ENCODE assay signal across 38 cellular contexts in the genomic region with DNA sequence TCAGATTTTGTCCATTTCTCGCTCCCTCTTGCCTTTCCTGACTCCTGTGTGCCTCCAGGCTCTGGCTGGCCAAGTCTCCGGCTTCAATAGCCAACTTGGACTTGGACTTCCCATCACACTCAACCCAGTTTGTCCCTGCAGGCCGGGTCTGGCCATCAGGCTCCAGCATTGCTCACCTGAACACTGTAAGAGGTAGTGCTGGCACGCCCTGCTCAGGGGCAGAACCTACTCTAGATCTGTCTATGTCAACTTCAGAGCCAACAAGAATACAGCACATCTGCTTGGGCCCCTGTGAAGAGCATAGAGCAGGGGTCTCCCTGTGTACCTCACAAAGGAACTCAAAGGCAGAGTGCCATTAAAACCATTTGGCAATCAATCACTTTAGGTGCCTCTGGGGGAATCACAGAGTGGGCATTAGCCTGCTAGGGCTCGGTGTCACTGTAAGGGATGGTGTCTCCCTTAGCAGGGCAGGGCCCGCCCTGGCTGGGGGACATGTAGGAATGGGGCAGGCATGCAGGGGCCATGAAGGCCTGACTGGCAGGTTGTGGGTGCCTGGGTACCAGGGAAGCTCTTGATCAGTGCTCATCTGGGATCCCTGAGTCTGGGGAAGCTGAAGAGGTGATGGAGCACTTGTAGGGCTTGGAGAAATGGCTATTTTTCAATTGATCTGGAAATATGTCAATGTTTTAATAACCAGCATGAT.
"Had no signal": no experiment of that assay in that cellular context is flagged by ENCODE, and none has a peak within 500 bp of the region (broad histone marks: within the 10 kb centered on the region; RNA-seq: fewer than 3 reads in every experiment).

No MANE protein-coding gene starts in this region.

- H3K36me3 ChIP-seq: adrenal gland, ascending aorta, brain microvascular endothelial cell, breast epithelium, cardiac muscle cell had no signal

- H3K27me3 Mint-ChIP-seq: brain had no signal

- H3K9me3 ChIP-seq: adrenal gland, ascending aorta, body of pancreas, breast epithelium had no signal

- H3K4me3 ChIP-seq: adrenal gland, ascending aorta, body of pancreas, breast epithelium, cardiac muscle cell had no signal

- H3K4me1 ChIP-seq: adrenal gland, ascending aorta, breast epithelium had no signal

- H3K27ac Mint-ChIP-seq: activated naive CD4-positive, alpha-beta T cell treated with anti-CD3 and anti-CD28 coated beads for 36 hours; activated naive CD4-positive, alpha-beta T cell treated with anti-CD3 and anti-CD28 coated beads, Interleukin-2, amount 10 ng/mL, durations not matched to agents 7 days and 5 days; activated naive CD4-positive, alpha-beta T cell treated with anti-CD3 and anti-CD28 coated beads, Interleukin-2, amount 50 U/mL, for 24 hours; activated naive CD4-positive, alpha-beta T cell treated with anti-CD3 and anti-CD28 coated beads, Interleukin-2, amount 50 U/mL, for 72 hours; activated naive CD8-positive, alpha-beta T cell; activated naive CD8-positive, alpha-beta T cell treated with anti-CD3 and anti-CD28 coated beads for 36 hours; activated naive CD8-positive, alpha-beta T cell treated with anti-CD3 and anti-CD28 coated beads, Interleukin-2, amount 10 ng/mL, durations not matched to agents 7 days and 5 days; activated naive CD8-positive, alpha-beta T cell treated with anti-CD3 and anti-CD28 coated beads, Interleukin-2, amount 50 U/mL, for 24 hours; activated T-cell treated with anti-CD3 and anti-CD28 coated beads, Interleukin-2, amount 50 U/mL, for 24 hours; activated T-cell treated with anti-CD3 and anti-CD28 coated beads, Interleukin-2, amount 50 U/mL, for 72 hours; activated T-helper 1 cell treated with anti-CD3 and anti-CD28 coated beads, Interleukin-12 subunit alpha, Interleukin-12 subunit beta, Interleukin-2, Interleukin-4 antibody, amounts not matched to agents 30 ng/mL and 10 ng/mL and 1 ng/mL, durations not matched to agents 14 hours and 24 hours and 36 hours; activated T-helper 17 cell treated with anti-CD3 and anti-CD28 coated beads, Interleukin-2, amount 50 U/mL, for 72 hours; activated T-helper 2 cell treated with anti-CD3 and anti-CD28 coated beads, Interferon-gamma antibody, Interleukin-2, Interleukin-4, amounts not matched to agents 10 μg/mL and 5 μg/mL and 100 μg/mL, durations not matched to agents 14 hours and 24 hours and 36 hours; brain had no signal

- H3K36me3 Mint-ChIP-seq: activated naive CD4-positive, alpha-beta T cell treated with anti-CD3 and anti-CD28 coated beads, Interleukin-2, amount 10 ng/mL, durations not matched to agents 7 days and 5 days; activated naive CD4-positive, alpha-beta T cell treated with anti-CD3 and anti-CD28 coated beads, Interleukin-2, amount 50 U/mL, for 24 hours; activated naive CD4-positive, alpha-beta T cell treated with anti-CD3 and anti-CD28 coated beads, Interleukin-2, amount 50 U/mL, for 72 hours; activated naive CD8-positive, alpha-beta T cell; activated naive CD8-positive, alpha-beta T cell treated with anti-CD3 and anti-CD28 coated beads for 36 hours; activated naive CD8-positive, alpha-beta T cell treated with anti-CD3 and anti-CD28 coated beads, Interleukin-2, amount 10 ng/mL, durations not matched to agents 7 days and 5 days had no signal

- H3K4me3 Mint-ChIP-seq: activated naive CD4-positive, alpha-beta T cell treated with anti-CD3 and anti-CD28 coated beads for 36 hours; activated naive CD4-positive, alpha-beta T cell treated with anti-CD3 and anti-CD28 coated beads, Interleukin-2, amount 10 ng/mL, durations not matched to agents 7 days and 5 days; activated naive CD4-positive, alpha-beta T cell treated with anti-CD3 and anti-CD28 coated beads, Interleukin-2, amount 50 U/mL, for 24 hours; activated naive CD8-positive, alpha-beta T cell; activated naive CD8-positive, alpha-beta T cell treated with anti-CD3 and anti-CD28 coated beads for 36 hours; activated naive CD8-positive, alpha-beta T cell treated with anti-CD3 and anti-CD28 coated beads, Interleukin-2, amount 10 ng/mL, durations not matched to agents 7 days and 5 days; activated naive CD8-positive, alpha-beta T cell treated with anti-CD3 and anti-CD28 coated beads, Interleukin-2, amount 50 U/mL, for 24 hours; activated T-cell treated with anti-CD3 and anti-CD28 coated beads, Interleukin-2, amount 50 U/mL, for 24 hours; activated T-cell treated with anti-CD3 and anti-CD28 coated beads, Interleukin-2, amount 50 U/mL, for 4 hours; activated T-cell treated with anti-CD3 and anti-CD28 coated beads, Interleukin-2, amount 50 U/mL, for 72 hours; activated T-helper 1 cell treated with anti-CD3 and anti-CD28 coated beads, Interleukin-12 subunit alpha, Interleukin-12 subunit beta, Interleukin-2, Interleukin-4 antibody, amounts not matched to agents 30 ng/mL and 10 ng/mL and 1 ng/mL, durations not matched to agents 14 hours and 24 hours and 36 hours; activated T-helper 17 cell treated with anti-CD3 and anti-CD28 coated beads, Interleukin-2, amount 50 U/mL, for 72 hours; brain; central memory CD8-positive, alpha-beta T cell had no signal

- H3K27me3 ChIP-seq: adrenal gland, ascending aorta, body of pancreas, brain microvascular endothelial cell, breast epithelium, cardiac muscle cell had no signal

- ATAC-seq: activated naive CD4-positive, alpha-beta T cell treated with anti-CD3 and anti-CD28 coated beads, Interleukin-2, amount 50 U/mL, for 72 hours; activated naive CD8-positive, alpha-beta T cell treated with anti-CD3 and anti-CD28 coated beads, Interleukin-2, amount 50 U/mL, for 24 hours; activated T-cell treated with anti-CD3 and anti-CD28 coated beads, Interleukin-2, amount 50 U/mL, for 4 hours; activated T-cell treated with anti-CD3 and anti-CD28 coated beads, Interleukin-2, amount 50 U/mL, for 72 hours; activated T-helper 17 cell treated with anti-CD3 and anti-CD28 coated beads, Interleukin-2, amount 50 U/mL, for 72 hours; body of pancreas had no signal

- H3K4me1 Mint-ChIP-seq: activated naive CD4-positive, alpha-beta T cell treated with anti-CD3 and anti-CD28 coated beads, Interleukin-2, amount 10 ng/mL, durations not matched to agents 7 days and 5 days; activated naive CD4-positive, alpha-beta T cell treated with anti-CD3 and anti-CD28 coated beads, Interleukin-2, amount 50 U/mL, for 24 hours; activated naive CD8-positive, alpha-beta T cell treated with anti-CD3 and anti-CD28 coated beads for 36 hours; activated naive CD8-positive, alpha-beta T cell treated with anti-CD3 and anti-CD28 coated beads, Interleukin-2, amount 10 ng/mL, durations not matched to agents 7 days and 5 days; activated naive CD8-positive, alpha-beta T cell treated with anti-CD3 and anti-CD28 coated beads, Interleukin-2, amount 50 U/mL, for 24 hours; activated T-helper 17 cell treated with anti-CD3 and anti-CD28 coated beads, Interleukin-2, amount 50 U/mL, for 72 hours; central memory CD8-positive, alpha-beta T cell had no signal

- H3K9me3 Mint-ChIP-seq: activated naive CD4-positive, alpha-beta T cell treated with anti-CD3 and anti-CD28 coated beads for 36 hours; activated naive CD4-positive, alpha-beta T cell treated with anti-CD3 and anti-CD28 coated beads, Interleukin-2, amount 10 ng/mL, durations not matched to agents 7 days and 5 days; activated naive CD4-positive, alpha-beta T cell treated with anti-CD3 and anti-CD28 coated beads, Interleukin-2, amount 50 U/mL, for 24 hours; activated naive CD4-positive, alpha-beta T cell treated with anti-CD3 and anti-CD28 coated beads, Interleukin-2, amount 50 U/mL, for 72 hours; activated naive CD8-positive, alpha-beta T cell treated with anti-CD3 and anti-CD28 coated beads for 36 hours; activated naive CD8-positive, alpha-beta T cell treated with anti-CD3 and anti-CD28 coated beads, Interleukin-2, amount 10 ng/mL, durations not matched to agents 7 days and 5 days; activated naive CD8-positive, alpha-beta T cell treated with anti-CD3 and anti-CD28 coated beads, Interleukin-2, amount 50 U/mL, for 24 hours; activated T-cell treated with anti-CD3 and anti-CD28 coated beads, Interleukin-2, amount 50 U/mL, for 24 hours; activated T-cell treated with anti-CD3 and anti-CD28 coated beads, Interleukin-2, amount 50 U/mL, for 4 hours; activated T-cell treated with anti-CD3 and anti-CD28 coated beads, Interleukin-2, amount 50 U/mL, for 72 hours; activated T-helper 1 cell treated with anti-CD3 and anti-CD28 coated beads, Interleukin-12 subunit alpha, Interleukin-12 subunit beta, Interleukin-2, Interleukin-4 antibody, amounts not matched to agents 30 ng/mL and 10 ng/mL and 1 ng/mL, durations not matched to agents 14 hours and 24 hours and 36 hours; activated T-helper 17 cell treated with anti-CD3 and anti-CD28 coated beads, Interleukin-2, amount 50 U/mL, for 72 hours; activated T-helper 2 cell treated with anti-CD3 and anti-CD28 coated beads, Interferon-gamma antibody, Interleukin-2, Interleukin-4, amounts not matched to agents 10 μg/mL and 5 μg/mL and 100 μg/mL, durations not matched to agents 14 hours and 24 hours and 36 hours; central memory CD8-positive, alpha-beta T cell had no signal

- DNase-seq: activated effector memory CD4-positive, alpha-beta T cell treated with anti-CD3 and anti-CD28 coated beads, Interleukin-2, amount 50 U/mL, for 16 hours; activated effector memory CD4-positive, alpha-beta T cell treated with Interleukin-2 at 50 U/mL for 16 hours; activated gamma-delta T cell; activated gamma-delta T cell treated with Interleukin-2 at 50 U/mL for 16 hours; activated naive CD4-positive, alpha-beta T cell; activated naive CD4-positive, alpha-beta T cell treated with anti-CD3 and anti-CD28 coated beads for 36 hours; activated naive CD4-positive, alpha-beta T cell treated with anti-CD3 and anti-CD28 coated beads, Interleukin-2, amount 10 ng/mL, durations not matched to agents 7 days and 5 days; activated naive CD4-positive, alpha-beta T cell treated with anti-CD3 and anti-CD28 coated beads, Interleukin-2, amount 50 U/mL, for 16 hours; activated naive CD4-positive, alpha-beta T cell treated with Interleukin-2 at 50 U/mL for 16 hours; activated naive CD8-positive, alpha-beta T cell treated with anti-CD3 and anti-CD28 coated beads for 36 hours; activated naive CD8-positive, alpha-beta T cell treated with anti-CD3 and anti-CD28 coated beads, Interleukin-2, amount 10 ng/mL, durations not matched to agents 7 days and 5 days; activated naive CD8-positive, alpha-beta T cell treated with anti-CD3 and anti-CD28 coated beads, Interleukin-2, amount 50 U/mL, for 24 hours; activated T-cell treated with anti-CD3 and anti-CD28 coated beads for 4 hours; activated T-cell treated with anti-CD3 and anti-CD28 coated beads, Interleukin-2, amount 50 U/mL, for 1 hour; activated T-cell treated with anti-CD3 and anti-CD28 coated beads, Interleukin-2, amount 50 U/mL, for 24 hours; activated T-cell treated with anti-CD3 and anti-CD28 coated beads, Interleukin-2, amount 50 U/mL, for 4 hours; activated T-cell treated with anti-CD3 and anti-CD28 coated beads, Interleukin-2, amount 50 U/mL, for 48 hours; activated T-cell treated with anti-CD3 and anti-CD28 coated beads, Interleukin-2, amount 50 U/mL, for 72 hours; adrenal gland; amniotic stem cell; amygdala; anterior cingulate cortex; body of pancreas; brain microvascular endothelial cell; caudate nucleus; central memory CD4-positive, alpha-beta T cell; cerebellar nuclear complex had no signal

- H3K27ac ChIP-seq: adrenal gland, ascending aorta, body of pancreas, brain microvascular endothelial cell, breast epithelium, cardiac muscle cell had no signal
